In the genomic region with DNA sequence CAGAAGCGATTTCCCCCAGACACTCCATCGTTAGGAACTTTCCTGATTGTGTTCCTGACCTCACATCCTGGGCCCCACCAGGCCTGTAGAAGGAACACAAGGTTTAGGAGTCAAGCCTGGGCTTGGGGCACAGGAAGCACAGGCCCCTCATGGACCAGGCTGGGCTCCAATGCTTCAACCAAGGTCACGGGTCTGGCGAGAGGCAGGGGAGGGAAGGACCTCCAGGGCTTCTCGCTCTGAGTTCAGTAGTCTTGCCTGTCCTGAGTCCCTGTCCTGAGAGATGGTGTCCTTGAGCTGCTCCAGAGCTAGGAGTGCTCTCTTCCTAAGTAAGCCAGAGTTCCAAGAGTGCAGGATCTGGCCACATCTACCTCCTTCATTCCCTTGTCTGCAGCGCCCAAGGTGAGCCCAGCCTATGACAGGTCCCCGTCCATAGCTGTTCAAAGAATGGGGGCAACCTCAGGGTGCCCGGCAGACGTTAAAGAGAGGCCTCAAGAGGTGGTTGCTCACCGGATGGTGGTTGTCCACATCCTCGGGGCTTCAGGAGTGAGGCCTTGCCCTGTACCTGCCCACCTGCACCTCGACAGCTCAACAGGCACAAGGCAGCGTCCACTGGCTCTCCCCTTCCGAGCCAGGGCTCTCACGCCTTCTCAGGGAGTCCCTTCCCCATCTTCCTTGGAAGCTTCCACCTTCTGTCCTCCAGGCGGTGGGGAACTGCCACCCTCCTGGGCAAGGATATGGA, we compare ENCODE assay signal across 21 cellular contexts. TPM values are rescaled to one million over a fixed set of nuclear protein-coding genes. Genes with fewer than 3 reads are reported as not detected.
A peak's percentile ranks its signal among the peaks of the same experiment; 100 is the strongest.
DNase-seq lines count a peak whose midpoint lies in the region; ATAC-seq and TF ChIP-seq lines count a peak whose summit lies in the region.
"Had no signal": no experiment of that assay in that cellular context is flagged by ENCODE, and none has a peak within 500 bp of the region (broad histone marks: within the 10 kb centered on the region; RNA-seq: fewer than 3 reads in every experiment).

No MANE protein-coding gene starts in this region.

- no peaks in the 10 kb centered on the region for H3K27me3 Mint-ChIP-seq in activated T-cell treated with anti-CD3 and anti-CD28 coated beads, Interleukin-2, amount 50 U/mL, for 24 hours
- no peaks in the 10 kb centered on the region for H3K27me3 Mint-ChIP-seq in activated T-cell treated with anti-CD3 and anti-CD28 coated beads, Interleukin-2, amount 50 U/mL, for 4 hours (ENCODE audit: low read depth)
- H3K27me3 Mint-ChIP-seq in IgD-negative memory B cell, result no peaks in the 10 kb centered on the region
- peaks cover 2% of the 10 kb centered on the region for H3K27me3 Mint-ChIP-seq in glutamatergic neuron (ENCODE audit: unreplicated experiment)

- no peaks in the 10 kb centered on the region for H3K9me3 Mint-ChIP-seq in activated T-cell treated with anti-CD3 and anti-CD28 coated beads, Interleukin-2, amount 50 U/mL, for 24 hours
- no peaks in the 10 kb centered on the region for H3K9me3 Mint-ChIP-seq in activated T-cell treated with anti-CD3 and anti-CD28 coated beads, Interleukin-2, amount 50 U/mL, for 4 hours
- H3K9me3 Mint-ChIP-seq in IgD-negative memory B cell (no peaks in the 10 kb centered on the region), glutamatergic neuron (ENCODE audit: unreplicated experiment) (no peaks in the 10 kb centered on the region)
- H3K9me3 Mint-ChIP-seq: activated T-helper 1 cell treated with anti-CD3 and anti-CD28 coated beads, Interleukin-12 subunit alpha, Interleukin-12 subunit beta, Interleukin-2, Interleukin-4 antibody, amounts not matched to agents 30 ng/mL and 10 ng/mL and 1 ng/mL, durations not matched to agents 14 hours and 24 hours and 36 hours; WTC11 had no signal

- no peaks in the 10 kb centered on the region for H3K36me3 ChIP-seq in testis (ENCODE audit: low read depth, missing control alignments)

- peaks cover 21% of the 10 kb centered on the region for H3K4me1 ChIP-seq in testis

- H3K4me3 ChIP-seq in testis, result no peak overlapping the region
- H3K4me3 ChIP-seq: smooth muscle cell had no signal

- no peak for TF ChIP-seq POLR2A in testis (IDR thresholded peaks at IDR 0.05)

- intact Hi-C loops in testis (cut with DNase I; ENCODE audit: low total_unique reads), result no loop called here

- ATAC-seq in activated T-cell treated with anti-CD3 and anti-CD28 coated beads, Interleukin-2, amount 50 U/mL, for 4 hours, result no peak
- ATAC-seq in GM21576 (IDR thresholded peaks at IDR 0.05; ENCODE audit: unreplicated experiment), result no peak
- ATAC-seq: Panc1, WTC11 had no signal

- peaks cover 53% of the 10 kb centered on the region for H3K4me1 Mint-ChIP-seq in activated T-cell treated with anti-CD3 and anti-CD28 coated beads, Interleukin-2, amount 50 U/mL, for 24 hours (ENCODE audit: low read depth)
- peaks cover 46% of the 10 kb centered on the region for H3K4me1 Mint-ChIP-seq in activated T-cell treated with anti-CD3 and anti-CD28 coated beads, Interleukin-2, amount 50 U/mL, for 4 hours (ENCODE audit: low read depth)
- peaks cover 25 to 29% (median 28%) of the 10 kb centered on the region in 3 donors for H3K4me1 Mint-ChIP-seq in IgD-negative memory B cell
- H3K4me1 Mint-ChIP-seq in glutamatergic neuron (ENCODE audit: low read depth, unreplicated experiment), result peaks cover 8% of the 10 kb centered on the region

- WGBS in testis, 2 donors, result 78 to 83% methylated on average over 9 to 16 of the region's 16 CpGs

- H3K4me3 Mint-ChIP-seq in activated T-cell treated with anti-CD3 and anti-CD28 coated beads, Interleukin-2, amount 50 U/mL, for 24 hours, result no peak overlapping the region
- H3K4me3 Mint-ChIP-seq in activated T-cell treated with anti-CD3 and anti-CD28 coated beads, Interleukin-2, amount 50 U/mL, for 4 hours, result no peak overlapping the region
- H3K4me3 Mint-ChIP-seq in IgD-negative memory B cell (peak overlapping the region in 2 of 4 donors; percentile 86 to 92), glutamatergic neuron (ENCODE audit: unreplicated experiment) (no peak overlapping the region)
- H3K4me3 Mint-ChIP-seq: WTC11 had no signal

- H3K27me3 ChIP-seq in testis, result no peaks in the 10 kb centered on the region

- no peaks in the 10 kb centered on the region for H3K9me3 ChIP-seq in testis

- peak overlapping the region; percentile 70 for H3K27ac Mint-ChIP-seq in activated T-cell treated with anti-CD3 and anti-CD28 coated beads, Interleukin-2, amount 50 U/mL, for 24 hours
- H3K27ac Mint-ChIP-seq in IgD-negative memory B cell (peak overlapping the region in 2 of 3 donors; percentile 29 to 91), glutamatergic neuron (ENCODE audit: unreplicated experiment) (no peak overlapping the region)
- H3K27ac Mint-ChIP-seq: activated T-helper 1 cell treated with anti-CD3 and anti-CD28 coated beads, Interleukin-12 subunit alpha, Interleukin-12 subunit beta, Interleukin-2, Interleukin-4 antibody, amounts not matched to agents 30 ng/mL and 10 ng/mL and 1 ng/mL, durations not matched to agents 14 hours and 24 hours and 36 hours; WTC11 had no signal

- peak overlapping the region; percentile 62 to 69 for H3K27ac ChIP-seq in testis
- H3K27ac ChIP-seq: HL-60 had no signal

- peaks cover 17% of the 10 kb centered on the region for H3K36me3 Mint-ChIP-seq in activated T-cell treated with anti-CD3 and anti-CD28 coated beads, Interleukin-2, amount 50 U/mL, for 24 hours (ENCODE audit: low read depth)
- peaks cover 4% of the 10 kb centered on the region for H3K36me3 Mint-ChIP-seq in activated T-cell treated with anti-CD3 and anti-CD28 coated beads, Interleukin-2, amount 50 U/mL, for 4 hours (ENCODE audit: insufficient read depth)
- H3K36me3 Mint-ChIP-seq in IgD-negative memory B cell (no peaks in the 10 kb centered on the region), glutamatergic neuron (ENCODE audit: unreplicated experiment) (no peaks in the 10 kb centered on the region)

- no peak for TF ChIP-seq CTCF in glutamatergic neuron (IDR thresholded peaks at IDR 0.05; ENCODE audit: partially characterized antibody, unreplicated experiment)
- TF ChIP-seq CTCF in testis (IDR thresholded peaks at IDR 0.05), result no peak

- DNase-seq in activated T-cell treated with anti-CD3 and anti-CD28 coated beads, Interleukin-2, amount 50 U/mL, for 24 hours, result no peak
- no peak for DNase-seq in activated T-cell treated with anti-CD3 and anti-CD28 coated beads, Interleukin-2, amount 50 U/mL, for 4 hours
- peak; percentile 4 for DNase-seq in glutamatergic neuron
- DNase-seq in testis, result peak; percentile 10
- DNase-seq in NK-92 (lab: John Stamatoyannopoulos, UW; ENCODE audit: unreplicated experiment), result no peak
- no peak for DNase-seq in T-helper 2 cell
- DNase-seq: amniotic stem cell, COR-L47, NCI-H1092 treated with DMSO at 0.1 percent for 48 hours, NCI-H2107 had no signal

RNA-seq across cellular contexts. Expression of a gene that starts 1.6 kb away (rescaled TPM):
- not detected for total RNA-seq in activated T-cell treated with anti-CD3 and anti-CD28 coated beads, Interleukin-2, amount 50 U/mL, for 4 hours
- polyA plus RNA-seq in IgD-negative memory B cell (7.8 TPM), testis (ENCODE audit: insufficient read depth, low read depth, low replicate concordance) (1.3 TPM)
- total RNA-seq in glutamatergic neuron (ENCODE audit: unreplicated experiment) (not detected), testis (under 1 TPM; 0.25 to 0.55 TPM)
- total RNA-seq: activated T-helper 1 cell treated with anti-CD3 and anti-CD28 coated beads, Interleukin-12 subunit alpha, Interleukin-12 subunit beta, Interleukin-2, Interleukin-4 antibody, amounts not matched to agents 30 ng/mL and 10 ng/mL and 1 ng/mL, durations not matched to agents 14 hours and 24 hours and 36 hours; chondrocyte; H4; T-helper 1 cell treated with Interleukin-12 subunit alpha and Interleukin-12 subunit beta and Interleukin-4 antibody, amounts not matched to agents 30 ng/mL and 1 ng/mL, for 36 hours; WTC11 had no signal
- polyA plus RNA-seq: AG04450, smooth muscle cell had no signal

RNA-seq across cellular contexts. Expression of a gene that starts 10.6 kb away (rescaled TPM):
- total RNA-seq in activated T-cell treated with anti-CD3 and anti-CD28 coated beads, Interleukin-2, amount 50 U/mL, for 4 hours, result 10 to 100 TPM; 18.7 to 27.9 (median 20.0) TPM
- polyA plus RNA-seq in IgD-negative memory B cell, result 34.7 TPM
- total RNA-seq in glutamatergic neuron (ENCODE audit: unreplicated experiment), result 13.1 TPM
- total RNA-seq in testis, result 10 to 100 TPM; 49.4 to 77.4 TPM
- polyA plus RNA-seq in testis (ENCODE audit: insufficient read depth, low read depth, low replicate concordance), result 120 TPM

RNA-seq across cellular contexts. Expression of a gene that starts 14.5 kb away (rescaled TPM):
- 10 to 100 TPM; 86.1 to 99.3 (median 95.0) TPM for total RNA-seq in activated T-cell treated with anti-CD3 and anti-CD28 coated beads, Interleukin-2, amount 50 U/mL, for 4 hours
- polyA plus RNA-seq in IgD-negative memory B cell (103 TPM), testis (ENCODE audit: insufficient read depth, low read depth, low replicate concordance) (76.0 TPM)
- total RNA-seq in glutamatergic neuron (ENCODE audit: unreplicated experiment) (53.5 TPM), testis (10 to 100 TPM; 24.6 to 25.5 TPM)

RNA-seq across cellular contexts. Expression of a gene that starts 24.9 kb away (rescaled TPM):
- total RNA-seq in activated T-cell treated with anti-CD3 and anti-CD28 coated beads, Interleukin-2, amount 50 U/mL, for 4 hours, result 100 to 1,000 TPM; 147 to 174 (median 160) TPM
- 36.5 TPM for polyA plus RNA-seq in IgD-negative memory B cell
- 65.5 TPM for total RNA-seq in glutamatergic neuron (ENCODE audit: unreplicated experiment)
- total RNA-seq in testis, result 10 to 100 TPM; 29.1 to 35.3 TPM
- 54.3 TPM for polyA plus RNA-seq in testis (ENCODE audit: insufficient read depth, low read depth, low replicate concordance)

RNA-seq across cellular contexts. Expression of a gene that starts 36.6 kb away (rescaled TPM):
- total RNA-seq in activated T-cell treated with anti-CD3 and anti-CD28 coated beads, Interleukin-2, amount 50 U/mL, for 4 hours, result 100 to 1,000 TPM; 119 to 146 (median 128) TPM
- polyA plus RNA-seq in IgD-negative memory B cell (79.6 TPM), testis (ENCODE audit: insufficient read depth, low read depth, low replicate concordance) (105 TPM)
- total RNA-seq in glutamatergic neuron (ENCODE audit: unreplicated experiment) (112 TPM), testis (100 to 1,000 TPM; 103 to 123 TPM)

Comparison
In these comparisons a context has a peak if more than half of its experiments do, and no peak if none do; other contexts are left out.
1. DNase-seq: peak in glutamatergic neuron (single experiment) and testis (single experiment); none in activated T-cell treated with anti-CD3 and anti-CD28 coated beads, Interleukin-2, amount 50 U/mL, for 24 hours (single experiment), activated T-cell treated with anti-CD3 and anti-CD28 coated beads, Interleukin-2, amount 50 U/mL, for 4 hours (single experiment), NK-92 (single experiment) and T-helper 2 cell (0 of 5).